Comparison of ENCODE assay signal across 13 cellular contexts in genomic region chr21:45454924-45455315, GRCh38. TPM values are rescaled to one million over a fixed set of nuclear protein-coding genes. Genes with fewer than 3 reads are reported as not detected.
DNase-seq lines count a peak whose midpoint lies in the region; ATAC-seq and TF ChIP-seq lines count a peak whose summit lies in the region.
"Had no signal": no experiment of that assay in that cellular context is flagged by ENCODE, and none has a peak within 500 bp of the region (broad histone marks: within the 10 kb centered on the region; RNA-seq: fewer than 3 reads in every experiment).

No MANE protein-coding gene starts in this region.

- DNase-seq in RWPE1 (ENCODE audit: low spot score) (no peak), esophagus squamous epithelium (lab: John Stamatoyannopoulos, UW) (no peak), lower lobe of right lung (no peak), vagina (ENCODE audit: extremely low spot score in 2 of 2) (no peak), inferior parietal cortex (ENCODE audit: extremely low spot score) (no peak), cerebellum (ENCODE audit: low spot score) (no peak), omental fat pad (ENCODE audit: low spot score) (no peak)
- DNase-seq: effector memory CD8-positive, alpha-beta T cell; hippocampal formation; mesendoderm; NCI-H1092 treated with DMSO at 0.1 percent for 48 hours; stimulated activated CD4-positive, alpha-beta T cell treated with anti-CD3 and anti-CD28 coated beads, Interleukin-4, amount 100 ng/mL, for 4 hours had no signal

- POLR2A ChIA-PET in RWPE1 (lab: Yijun Ruan, JAX; ENCODE audit: low non-redundant PET): no interaction called here

- H3K4me3 ChIP-seq in esophagus squamous epithelium (peak overlapping the region; percentile 12 to 57 (median 38)), lower lobe of right lung (peak overlapping the region; percentile 47), vagina (peak overlapping the region; percentile 33 to 44)

- TF ChIP-seq POLR2A in esophagus squamous epithelium (IDR thresholded peaks at IDR 0.05) (no peak), vagina (IDR thresholded peaks at IDR 0.05) (no peak)

- ATAC-seq in lower lobe of right lung: peak; percentile 1 to 3
- ATAC-seq in omental fat pad (ENCODE audit: low FRiP score): no peak
- ATAC-seq: activated naive CD4-positive, alpha-beta T cell treated with anti-CD3 and anti-CD28 coated beads, Interleukin-2, amount 50 U/mL, for 72 hours; effector memory CD8-positive, alpha-beta T cell had no signal

- H3K4me1 ChIP-seq in esophagus squamous epithelium (peaks cover 34 to 78% (median 42%) of the 10 kb centered on the region in 3 donors), lower lobe of right lung (peaks cover 19% of the 10 kb centered on the region), vagina (peaks cover 56% of the 10 kb centered on the region)

- H3K36me3 ChIP-seq in esophagus squamous epithelium (peaks cover 0 to 4% (median 0%) of the 10 kb centered on the region in 3 donors), lower lobe of right lung (no peaks in the 10 kb centered on the region), vagina (no peaks in the 10 kb centered on the region)

- CTCF ChIA-PET in RWPE1 (lab: Yijun Ruan, JAX): no interaction called here

- H3K27ac ChIP-seq in RWPE1 (peak overlapping the region; percentile 89), esophagus squamous epithelium (peak overlapping the region; percentile 8 to 68 (median 66)), lower lobe of right lung (peak overlapping the region; percentile 62), vagina (peak overlapping the region; percentile 43)

- WGBS in esophagus squamous epithelium, 2 donors: 5% methylated on average over 3 of the region's 12 CpGs; no CpG with 5 or more reads in 1 of the 2 donors

- H3K9me3 ChIP-seq in esophagus squamous epithelium: no peaks in the 10 kb centered on the region
- H3K9me3 ChIP-seq in lower lobe of right lung: no peaks in the 10 kb centered on the region
- H3K9me3 ChIP-seq in vagina: no peaks in the 10 kb centered on the region

- TF ChIP-seq CTCF in RWPE1 (conservative IDR thresholded peaks at IDR 0.05; ENCODE audit: low read depth) (no peak), esophagus squamous epithelium (IDR thresholded peaks at IDR 0.05) (no peak), lower lobe of right lung (IDR thresholded peaks at IDR 0.05) (no peak), vagina (IDR thresholded peaks at IDR 0.05) (no peak), omental fat pad (IDR thresholded peaks at IDR 0.05) (no peak)

- H3K27me3 ChIP-seq in esophagus squamous epithelium (peaks cover 0 to 45% (median 0%) of the 10 kb centered on the region in 4 donors), lower lobe of right lung (ENCODE audit: low read depth) (no peaks in the 10 kb centered on the region), vagina (no peaks in the 10 kb centered on the region)

- intact Hi-C loops in esophagus squamous epithelium (cut with DNase I): no loop called here
- intact Hi-C loops in lower lobe of right lung (cut with DNase I): no loop called here
- intact Hi-C loops in vagina (cut with DNase I): no loop called here

RNA-seq across cellular contexts. Expression of gene COL18A1, which starts 50.0 kb away (rescaled TPM):
- total RNA-seq in esophagus squamous epithelium (10 to 100 TPM; 38.9 to 69.0 (median 52.5) TPM), lower lobe of right lung (45.1 TPM), vagina (86.7 TPM), cerebellum (25.2 TPM), omental fat pad (100 to 1,000 TPM in 2 of 4 donors, 10 to 100 TPM in 2; 64.7 to 110 (median 98.9) TPM)
